9 cellular contexts compared by ENCODE assay signal in genomic region chr15:52013151-52013791, GRCh38. TPM values are rescaled to one million over a fixed set of nuclear protein-coding genes. Genes with fewer than 3 reads are reported as not detected.
A peak's percentile ranks its signal among the peaks of the same experiment; 100 is the strongest.
DNase-seq lines count a peak whose midpoint lies in the region; ATAC-seq, FAIRE-seq and TF ChIP-seq lines count a peak whose summit lies in the region.
"Had no signal": no experiment of that assay in that cellular context is flagged by ENCODE, and none has a peak within 500 bp of the region (broad histone marks: within the 10 kb centered on the region; RNA-seq: fewer than 3 reads in every experiment).

No MANE protein-coding gene starts in this region.

- TF ChIP-seq POLR2A in GM12892 (IDR thresholded peaks at IDR 0.05; ENCODE audit: low read depth, low read length): no peak

- DNase-seq in A172 (ENCODE audit: low spot score) (peak; percentile 74), M059J (ENCODE audit: low read depth) (peak; percentile 80), astrocyte of the spinal cord (ENCODE audit: low read depth, low spot score) (peak; percentile 36), UCSD-AML1 (lab: John Stamatoyannopoulos, UW; ENCODE audit: unreplicated experiment) (no peak), epidermal melanocyte (ENCODE audit: insufficient read length, low spot score) (no peak), NCI-H2227 treated with DMSO at 0.1 percent for 48 hours (lab: John Stamatoyannopoulos, UW) (no peak), GM12892 (ENCODE audit: insufficient read length) (no peak)
- DNase-seq: CD4-positive, alpha-beta T cell had no signal

- in situ Hi-C loops in astrocyte of the spinal cord (cut with HindIII; ENCODE audit: low sequenced_read_pairs): no loop called here

- TF ChIP-seq CTCF in astrocyte of the spinal cord (IDR thresholded peaks at IDR 0.05; ENCODE audit: low read depth, low read length): no peak

- H3K4me3 ChIP-seq in astrocyte of the spinal cord (ENCODE audit: low read depth, low read length): no peak overlapping the region

- no peak for FAIRE-seq in GM12892 (lab: Jason Lieb, UNC)

- ATAC-seq in GM19023 (IDR thresholded peaks at IDR 0.05; ENCODE audit: unreplicated experiment): peak; percentile 40

RNA-seq across cellular contexts. Expression of gene MAPK6, which starts 5.7 kb away (rescaled TPM):
- 72.6 and 92.1 TPM in 2 replicates for total RNA-seq in A172 (2014; rRNA removed; shearing (Covaris generic))
- total RNA-seq in M059J (2014; rRNA removed; shearing (Covaris generic)): 65.2 and 71.6 TPM in 2 replicates
- 48.3 TPM for polyA plus RNA-seq in GM12892 (2012; ENCODE audit: missing spikeins)

RNA-seq across cellular contexts. Expression of gene LEO1, which starts 41.7 kb away (rescaled TPM):
- total RNA-seq in A172 (2014; rRNA removed; shearing (Covaris generic)): 36.7 and 48.4 TPM in 2 replicates
- total RNA-seq in M059J (2014; rRNA removed; shearing (Covaris generic)): 24.2 and 33.4 TPM in 2 replicates
- 26.9 TPM for polyA plus RNA-seq in GM12892 (2012; ENCODE audit: missing spikeins)

Comparison
In these comparisons a context has a peak if more than half of its experiments do, and no peak if none do; other contexts are left out.
1. DNase-seq: peak in A172 (single experiment), M059J (single experiment) and astrocyte of the spinal cord (single experiment); none in UCSD-AML1 (single experiment), epidermal melanocyte (single experiment), NCI-H2227 treated with DMSO at 0.1 percent for 48 hours (single experiment) and GM12892 (single experiment).